In genomic region chr22:39309364-39309861, GRCh38 we compare ENCODE assay signal across 10 cellular contexts. TPM values are rescaled to one million over a fixed set of nuclear protein-coding genes. Genes with fewer than 3 reads are reported as not detected.
DNase-seq lines count a peak whose midpoint lies in the region; ATAC-seq and TF ChIP-seq lines count a peak whose summit lies in the region.
"Had no signal": no experiment of that assay in that cellular context is flagged by ENCODE, and none has a peak within 500 bp of the region (broad histone marks: within the 10 kb centered on the region; RNA-seq: fewer than 3 reads in every experiment).

No MANE protein-coding gene starts in this region.

- no peak overlapping the region for H3K4me3 Mint-ChIP-seq in activated CD4-positive, alpha-beta T cell treated with anti-CD3 and anti-CD28 coated beads for 36 hours
- H3K4me3 Mint-ChIP-seq in activated naive CD8-positive, alpha-beta T cell treated with anti-CD3 and anti-CD28 coated beads for 36 hours: no peak overlapping the region

- H3K36me3 ChIP-seq in transverse colon (peaks cover 0 to 26% (median 19%) of the 10 kb centered on the region in 4 donors), MG63 (peaks cover 40% of the 10 kb centered on the region)

- ATAC-seq in activated CD4-positive, alpha-beta T cell treated with anti-CD3 and anti-CD28 coated beads for 36 hours: no peak

- 80 to 100% methylated on average over 1 to 18 of the region's 18 CpGs for WGBS in transverse colon (ENCODE audit: low coverage in 1 of 2), 2 donors

- no peaks in the 10 kb centered on the region for H3K27me3 ChIP-seq in transverse colon
- H3K27me3 ChIP-seq in MG63: no peaks in the 10 kb centered on the region; the same call in 1 of the 2 replicates

- no peak overlapping the region for H3K4me3 ChIP-seq in transverse colon
- no peak overlapping the region for H3K4me3 ChIP-seq in MG63

- H3K4me1 ChIP-seq in transverse colon: peaks cover 0 to 7% (median 4%) of the 10 kb centered on the region in 4 donors

- no peak for TF ChIP-seq EP300 in transverse colon (IDR thresholded peaks at IDR 0.05; ENCODE audit: low read depth)

- TF ChIP-seq CTCF in transverse colon (IDR thresholded peaks at IDR 0.05): no peak

- peaks cover 6% of the 10 kb centered on the region for H3K4me1 Mint-ChIP-seq in activated CD4-positive, alpha-beta T cell treated with anti-CD3 and anti-CD28 coated beads for 36 hours
- peaks cover 25% of the 10 kb centered on the region for H3K4me1 Mint-ChIP-seq in activated naive CD8-positive, alpha-beta T cell treated with anti-CD3 and anti-CD28 coated beads for 36 hours

- H3K27me3 Mint-ChIP-seq in activated CD4-positive, alpha-beta T cell treated with anti-CD3 and anti-CD28 coated beads for 36 hours: no peaks in the 10 kb centered on the region
- H3K27me3 Mint-ChIP-seq in activated naive CD8-positive, alpha-beta T cell treated with anti-CD3 and anti-CD28 coated beads for 36 hours: peaks cover 8% of the 10 kb centered on the region

- TF ChIP-seq POLR2A in transverse colon (IDR thresholded peaks at IDR 0.05): no peak

- H3K27ac ChIP-seq in transverse colon: peak overlapping the region; percentile 65 to 76 (median 71)

- CTCF ChIA-PET in activated CD4-positive, alpha-beta T cell treated with anti-CD3 and anti-CD28 coated beads for 36 hours (lab: Charles Lee): interaction anchor here (0.6 to 4.6 kb wide), 7 partner anchors 9 to 1212 kb away, joined by 3 to 70 read pairs (median 3); no protein-coding TSS in a partner anchor

- peaks cover 28% of the 10 kb centered on the region for H3K36me3 Mint-ChIP-seq in activated CD4-positive, alpha-beta T cell treated with anti-CD3 and anti-CD28 coated beads for 36 hours (ENCODE audit: low read depth)
- H3K36me3 Mint-ChIP-seq in activated naive CD8-positive, alpha-beta T cell treated with anti-CD3 and anti-CD28 coated beads for 36 hours: peaks cover 33% of the 10 kb centered on the region

- no peaks in the 10 kb centered on the region for H3K9me3 ChIP-seq in transverse colon
- H3K9me3 ChIP-seq in MG63: no peaks in the 10 kb centered on the region

- in situ Hi-C loops in transverse colon (cut with MboI; ENCODE audit: low pct_ligation_motif_present in 1 of 4, low pct_unique_long_range_greater_than_20kb in 1 of 4, low sequenced_read_pairs in 3 of 4): loop anchor here in 3 of 4 donors (10.0 to 25.0 kb wide), 2 partner anchors 135 to 297 kb away; partner anchors contain the start of genes APOBEC3C (in 2 of the 3) and APOBEC3D (in 2 of the 3)

- H3K27ac Mint-ChIP-seq in activated CD4-positive, alpha-beta T cell treated with anti-CD3 and anti-CD28 coated beads for 36 hours: no peak overlapping the region
- H3K27ac Mint-ChIP-seq in activated naive CD8-positive, alpha-beta T cell treated with anti-CD3 and anti-CD28 coated beads for 36 hours: no peak overlapping the region

- POLR2A ChIA-PET in activated CD4-positive, alpha-beta T cell treated with anti-CD3 and anti-CD28 coated beads for 36 hours (lab: Charles Lee): interaction anchor here (0.8 to 3.2 kb wide), 2 partner anchors 10 to 220 kb away, joined by 3 to 27 read pairs; partner anchors contain the start of gene RPL3

- intact Hi-C loops in activated CD4-positive, alpha-beta T cell treated with anti-CD3 and anti-CD28 coated beads for 36 hours (cut with DNase I, micrococcal nuclease): no loop called here
- intact Hi-C loops in transverse colon (cut with DNase I; ENCODE audit: low total_unique reads): no loop called here

- no peaks in the 10 kb centered on the region for H3K9me3 Mint-ChIP-seq in activated CD4-positive, alpha-beta T cell treated with anti-CD3 and anti-CD28 coated beads for 36 hours (ENCODE audit: low read depth)
- no peaks in the 10 kb centered on the region for H3K9me3 Mint-ChIP-seq in activated naive CD8-positive, alpha-beta T cell treated with anti-CD3 and anti-CD28 coated beads for 36 hours

- DNase-seq in activated CD4-positive, alpha-beta T cell treated with anti-CD3 and anti-CD28 coated beads for 36 hours: peak; percentile 36
- no peak for DNase-seq in activated CD4-positive, alpha-beta T cell treated with anti-CD3 and anti-CD28 coated beads for 1 hour
- DNase-seq in activated naive CD8-positive, alpha-beta T cell treated with anti-CD3 and anti-CD28 coated beads for 36 hours: peak; percentile 31
- DNase-seq in islet precursor cell (peak; percentile 81), transverse colon (no peak), NCI-H2196 treated with DMSO at 0.1 percent for 48 hours (lab: John Stamatoyannopoulos, UW; ENCODE audit: unreplicated experiment) (no peak), MG63 (no peak)
- no peak for DNase-seq in activated CD4-positive, alpha-beta T cell treated with anti-CD3 and anti-CD28 coated beads for 4 hours
- DNase-seq: AML-193, NCI-H69 had no signal

RNA-seq across cellular contexts. Expression of gene RPL3, which starts 10.0 kb away (rescaled TPM):
- total RNA-seq in activated CD4-positive, alpha-beta T cell treated with anti-CD3 and anti-CD28 coated beads for 36 hours: 1,000 to 10,000 TPM; 2,519 to 3,155 TPM
- total RNA-seq in activated naive CD8-positive, alpha-beta T cell treated with anti-CD3 and anti-CD28 coated beads for 36 hours: 1,000 to 10,000 TPM; 3,164 to 3,255 TPM
- 1,000 to 10,000 TPM in 3 of 4 donors, 100 to 1,000 TPM in 1; 909 to 2,069 (median 1,420) TPM for total RNA-seq in transverse colon
- total RNA-seq in MG63 (2014; rRNA removed; shearing (Covaris generic); ENCODE audit: low replicate concordance): 2,271 and 3,763 TPM in 2 replicates

RNA-seq across cellular contexts. Expression of gene SYNGR1, which starts 40.4 kb away (rescaled TPM):
- total RNA-seq in activated CD4-positive, alpha-beta T cell treated with anti-CD3 and anti-CD28 coated beads for 36 hours: under 1 TPM; 0.58 to 0.89 TPM
- total RNA-seq in activated naive CD8-positive, alpha-beta T cell treated with anti-CD3 and anti-CD28 coated beads for 36 hours: 1 to 10 TPM; 7.4 to 9.3 TPM
- 10 to 100 TPM in 1 of 4 donors, 1 to 10 TPM in 3; 6.7 to 10.5 (median 8.0) TPM for total RNA-seq in transverse colon
- total RNA-seq in MG63 (2014; rRNA removed; shearing (Covaris generic); ENCODE audit: low replicate concordance): 32.3 and 58.3 TPM in 2 replicates

Comparison
In these comparisons a context has a peak if more than half of its experiments do, and no peak if none do; other contexts are left out.
1. DNase-seq: peak in activated CD4-positive, alpha-beta T cell treated with anti-CD3 and anti-CD28 coated beads for 36 hours (single experiment), activated naive CD8-positive, alpha-beta T cell treated with anti-CD3 and anti-CD28 coated beads for 36 hours (single experiment) and islet precursor cell (single experiment); none in activated CD4-positive, alpha-beta T cell treated with anti-CD3 and anti-CD28 coated beads for 1 hour (single experiment), transverse colon (single experiment), NCI-H2196 treated with DMSO at 0.1 percent for 48 hours (single experiment), activated CD4-positive, alpha-beta T cell treated with anti-CD3 and anti-CD28 coated beads for 4 hours (0 of 2) and MG63 (single experiment).
2. RNA of gene SYNGR1, which starts 40.4 kb away (total RNA-seq): 32.3 to 58.3 TPM in MG63, 7.4 to 9.3 TPM in activated naive CD8-positive, alpha-beta T cell treated with anti-CD3 and anti-CD28 coated beads for 36 hours and 6.7 to 10.5 TPM in transverse colon; 0.58 to 0.89 TPM in activated CD4-positive, alpha-beta T cell treated with anti-CD3 and anti-CD28 coated beads for 36 hours; every median in the first group is over 4 times any median in the second.